29 cellular contexts compared by ENCODE assay signal in the genomic region with DNA sequence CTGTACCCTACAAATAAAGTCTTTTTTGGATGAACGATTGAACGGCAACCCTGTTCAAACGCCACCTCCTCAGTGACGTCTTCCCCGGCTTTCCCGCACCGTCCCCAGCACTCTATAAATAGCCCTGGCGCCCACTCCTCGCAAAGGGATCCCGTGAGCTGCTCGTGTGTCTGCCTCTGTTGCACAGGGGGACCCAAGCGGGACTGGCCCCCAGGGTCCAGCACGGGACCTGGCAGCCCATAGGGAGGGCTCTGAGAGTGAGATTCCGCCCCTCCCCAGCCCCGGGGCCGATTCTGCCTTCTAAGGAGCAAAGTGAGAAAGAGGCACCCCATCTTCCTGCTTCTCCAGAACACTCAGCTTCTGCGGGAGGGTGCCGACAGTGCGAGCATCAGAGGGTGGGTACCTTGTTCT. TPM values are rescaled to one million over a fixed set of nuclear protein-coding genes. Genes with fewer than 3 reads are reported as not detected.
DNase-seq lines count a peak whose midpoint lies in the region; ATAC-seq and TF ChIP-seq lines count a peak whose summit lies in the region.
"Had no signal": no experiment of that assay in that cellular context is flagged by ENCODE, and none has a peak within 500 bp of the region (broad histone marks: within the 10 kb centered on the region; RNA-seq: fewer than 3 reads in every experiment).

No MANE protein-coding gene starts in this region.

- peak overlapping the region; percentile 13 to 28 for H3K27ac ChIP-seq in uterus
- peak overlapping the region in 1 of 2 donors; percentile 24 for H3K27ac ChIP-seq in tibial artery
- H3K27ac ChIP-seq: hepatocyte, PC-9 had no signal

- H3K36me3 ChIP-seq in uterus = no peaks in the 10 kb centered on the region
- peaks cover 27 to 66% (median 38%) of the 10 kb centered on the region in 3 donors for H3K36me3 ChIP-seq in tibial artery

- H3K4me3 Mint-ChIP-seq in endothelial cell (ENCODE audit: unreplicated experiment) (peak overlapping the region; percentile 53), neural crest cell (peak overlapping the region; percentile 44)
- no peak overlapping the region for H3K4me3 Mint-ChIP-seq in effector memory CD8-positive, alpha-beta T cell
- H3K4me3 Mint-ChIP-seq: activated CD4-positive, alpha-beta T cell treated with anti-CD3 and anti-CD28 coated beads, Interleukin-2, amount 10 ng/mL, durations not matched to agents 24 days and 14 days; endodermal cell; HFFc6; stimulated activated memory B cell treated with anti-CD40 and anti-IgM and Interleukin-4, amounts not matched to agents 10 μg/mL and 1 μg/mL and 100 μg/mL, for 72 hours had no signal

- no peak for TF ChIP-seq POLR2A in uterus (IDR thresholded peaks at IDR 0.05)

- peak; percentile 31 for DNase-seq in left ventricle myocardium superior
- no peak for DNase-seq in Right ventricle myocardium superior
- no peak for DNase-seq in endothelial cell (ENCODE audit: low spot score)
- no peak for DNase-seq in neural crest cell (ENCODE audit: low read depth, low spot score)
- no peak for DNase-seq in uterus
- DNase-seq in effector memory CD8-positive, alpha-beta T cell = no peak
- DNase-seq in tibial artery = no peak
- DNase-seq: activated CD4-positive, alpha-beta T cell treated with anti-CD3 and anti-CD28 coated beads, Interleukin-2, amount 10 ng/mL, durations not matched to agents 24 days and 14 days; activated effector memory CD4-positive, alpha-beta T cell treated with Interleukin-2 at 50 U/mL for 16 hours; activated T-cell treated with anti-CD3 and anti-CD28 coated beads, Interleukin-2, amount 50 U/mL, for 1 hour; Calu3; endodermal cell; foreskin melanocyte; GOT3; HFFc6; Kasumi-1; mesenchymal stem cell; NCI-H1436 treated with DMSO at 0.1 percent for 48 hours; NCI-H345; NCI-H69; SIG-M5; stimulated activated CD4-positive, alpha-beta T cell treated with anti-CD3 and anti-CD28 coated beads, Interleukin-4, amount 100 ng/mL, for 4 hours; SW 1271; T-helper 9 cell had no signal

- ATAC-seq in left ventricle myocardium superior = no peak
- ATAC-seq in Right ventricle myocardium superior (ENCODE audit: poor library complexity) = no peak
- ATAC-seq in effector memory CD8-positive, alpha-beta T cell (replicated peaks) = no peak
- no peak for ATAC-seq in GM21786 (IDR thresholded peaks at IDR 0.05; ENCODE audit: unreplicated experiment)
- ATAC-seq: activated naive CD4-positive, alpha-beta T cell treated with anti-CD3 and anti-CD28 coated beads, Interleukin-2, amount 50 U/mL, for 72 hours; stimulated activated memory B cell treated with anti-CD40 and anti-IgM and Interleukin-4, amounts not matched to agents 10 μg/mL and 1 μg/mL and 100 μg/mL, for 72 hours had no signal

- H3K36me3 Mint-ChIP-seq in endothelial cell (ENCODE audit: low read depth, unreplicated experiment) = peaks cover 25% of the 10 kb centered on the region
- H3K36me3 Mint-ChIP-seq in neural crest cell (ENCODE audit: low read depth) = no peaks in the 10 kb centered on the region
- peaks cover 69% of the 10 kb centered on the region for H3K36me3 Mint-ChIP-seq in effector memory CD8-positive, alpha-beta T cell (ENCODE audit: insufficient read depth)
- H3K36me3 Mint-ChIP-seq: activated naive CD4-positive, alpha-beta T cell treated with anti-CD3 and anti-CD28 coated beads, Interleukin-2, amount 50 U/mL, for 72 hours had no signal

- peaks cover 8% of the 10 kb centered on the region for H3K4me1 Mint-ChIP-seq in endothelial cell (ENCODE audit: unreplicated experiment)
- H3K4me1 Mint-ChIP-seq in neural crest cell = peaks cover 14% of the 10 kb centered on the region
- peaks cover 23 to 27% of the 10 kb centered on the region in 2 donors for H3K4me1 Mint-ChIP-seq in effector memory CD8-positive, alpha-beta T cell (ENCODE audit: low read depth in 2 of 2)

- no peak for TF ChIP-seq CTCF in endothelial cell (IDR thresholded peaks at IDR 0.05; ENCODE audit: unreplicated experiment)
- TF ChIP-seq CTCF in neural crest cell (conservative IDR thresholded peaks at IDR 0.05) = no peak
- TF ChIP-seq CTCF in uterus (IDR thresholded peaks at IDR 0.05) = no peak
- no peak for TF ChIP-seq CTCF in tibial artery (IDR thresholded peaks at IDR 0.05)

- intact Hi-C loops in left ventricle myocardium superior (cut with micrococcal nuclease) (no loop called here), Right ventricle myocardium superior (cut with DNase I) (loop anchor here (10.0 kb wide), 1 partner anchor 133 kb away; the partner anchor contains the start of gene CALM3), uterus (cut with DNase I; ENCODE audit: low total_unique reads) (no loop called here), tibial artery (cut with DNase I; ENCODE audit: low total_unique reads) (loop anchor here (10.0 kb wide), 1 partner anchor 123 kb away; no protein-coding TSS in a partner anchor)

- H3K27me3 ChIP-seq in uterus (no peaks in the 10 kb centered on the region), tibial artery (no peaks in the 10 kb centered on the region)
- H3K27me3 ChIP-seq: hepatocyte had no signal

- peaks cover 4% of the 10 kb centered on the region for H3K27me3 Mint-ChIP-seq in endothelial cell (ENCODE audit: unreplicated experiment)
- H3K27me3 Mint-ChIP-seq in neural crest cell (ENCODE audit: low read depth) = no peaks in the 10 kb centered on the region
- no peaks in the 10 kb centered on the region for H3K27me3 Mint-ChIP-seq in effector memory CD8-positive, alpha-beta T cell
- H3K27me3 Mint-ChIP-seq: activated CD4-positive, alpha-beta T cell treated with anti-CD3 and anti-CD28 coated beads, Interleukin-2, amount 10 ng/mL, durations not matched to agents 24 days and 14 days; stimulated activated memory B cell treated with anti-CD40 and anti-IgM and Interleukin-4, amounts not matched to agents 10 μg/mL and 1 μg/mL and 100 μg/mL, for 72 hours had no signal

- H3K9me3 ChIP-seq in uterus = no peaks in the 10 kb centered on the region
- H3K9me3 ChIP-seq in tibial artery = no peaks in the 10 kb centered on the region

- no peaks in the 10 kb centered on the region for H3K9me3 Mint-ChIP-seq in endothelial cell (ENCODE audit: unreplicated experiment)
- no peaks in the 10 kb centered on the region for H3K9me3 Mint-ChIP-seq in neural crest cell
- H3K9me3 Mint-ChIP-seq in effector memory CD8-positive, alpha-beta T cell = no peaks in the 10 kb centered on the region
- H3K9me3 Mint-ChIP-seq: activated CD4-positive, alpha-beta T cell treated with anti-CD3 and anti-CD28 coated beads, Interleukin-2, amount 10 ng/mL, durations not matched to agents 24 days and 14 days; activated naive CD4-positive, alpha-beta T cell treated with anti-CD3 and anti-CD28 coated beads, Interleukin-2, amount 50 U/mL, for 72 hours; endodermal cell; HFFc6; stimulated activated memory B cell treated with anti-CD40 and anti-IgM and Interleukin-4, amounts not matched to agents 10 μg/mL and 1 μg/mL and 100 μg/mL, for 72 hours had no signal

- H3K4me1 ChIP-seq in uterus (peaks cover 0 to 6% of the 10 kb centered on the region in 2 donors), tibial artery (peaks cover 0 to 47% (median 26%) of the 10 kb centered on the region in 4 donors)

- H3K27ac Mint-ChIP-seq in endothelial cell (ENCODE audit: unreplicated experiment) (peak overlapping the region; percentile 52), neural crest cell (ENCODE audit: unreplicated experiment) (peak overlapping the region; percentile 62)
- H3K27ac Mint-ChIP-seq in effector memory CD8-positive, alpha-beta T cell = peak overlapping the region in 1 of 2 donors; percentile 82
- H3K27ac Mint-ChIP-seq: activated CD4-positive, alpha-beta T cell treated with anti-CD3 and anti-CD28 coated beads, Interleukin-2, amount 10 ng/mL, durations not matched to agents 24 days and 14 days; endodermal cell; stimulated activated memory B cell treated with anti-CD40 and anti-IgM and Interleukin-4, amounts not matched to agents 10 μg/mL and 1 μg/mL and 100 μg/mL, for 72 hours had no signal

- H3K4me3 ChIP-seq in uterus = no peak overlapping the region
- no peak overlapping the region for H3K4me3 ChIP-seq in tibial artery
- H3K4me3 ChIP-seq: hepatocyte, PC-9 had no signal

RNA-seq across cellular contexts. Expression of gene FKRP, which starts 8.1 kb away (rescaled TPM):
- total RNA-seq in left ventricle myocardium superior (15.3 TPM), Right ventricle myocardium superior (13.9 TPM), endothelial cell (ENCODE audit: unreplicated experiment) (22.7 TPM), neural crest cell (31.9 and 38.6 TPM in 2 replicates), uterus (100 to 1,000 TPM in 1 of 4 donors, 10 to 100 TPM in 2, 1 to 10 TPM in 1; 7.4 to 154 (median 22.1) TPM)

RNA-seq across cellular contexts. Expression of gene STRN4, which starts 8.5 kb away (rescaled TPM):
- total RNA-seq in left ventricle myocardium superior (49.0 TPM), Right ventricle myocardium superior (38.4 TPM), endothelial cell (ENCODE audit: unreplicated experiment) (111 TPM), neural crest cell (128 and 138 TPM in 2 replicates), uterus (100 to 1,000 TPM in 1 of 4 donors, 10 to 100 TPM in 3; 55.1 to 109 (median 81.8) TPM)

RNA-seq across cellular contexts. Expression of gene PRKD2, which starts 20.9 kb away (rescaled TPM):
- 9.3 TPM for total RNA-seq in left ventricle myocardium superior
- 10.1 TPM for total RNA-seq in Right ventricle myocardium superior
- total RNA-seq in endothelial cell (ENCODE audit: unreplicated experiment) = 132 TPM
- 55.5 and 57.2 TPM in 2 replicates for total RNA-seq in neural crest cell
- total RNA-seq in uterus = 10 to 100 TPM; 30.8 to 85.7 (median 41.7) TPM

RNA-seq across cellular contexts. Expression of gene SLC1A5, which starts 50.6 kb away (rescaled TPM):
- total RNA-seq in left ventricle myocardium superior (6.9 TPM), Right ventricle myocardium superior (7.0 TPM), endothelial cell (ENCODE audit: unreplicated experiment) (62.6 TPM), neural crest cell (131 TPM in 2 replicates), uterus (10 to 100 TPM; 13.8 to 78.0 (median 32.4) TPM)

Comparison
In these comparisons a context has a peak if more than half of its experiments do, and no peak if none do; other contexts are left out.
1. intact Hi-C loops: an anchor here in Right ventricle myocardium superior (10.0 kb wide) and tibial artery (10.0 kb wide); none called in left ventricle myocardium superior and uterus.
2. H3K4me3 Mint-ChIP-seq: peak in endothelial cell (single experiment) and neural crest cell (single experiment); none in effector memory CD8-positive, alpha-beta T cell (0 of 2).